ENCODE assay signal across 22 cellular contexts in the genomic region with DNA sequence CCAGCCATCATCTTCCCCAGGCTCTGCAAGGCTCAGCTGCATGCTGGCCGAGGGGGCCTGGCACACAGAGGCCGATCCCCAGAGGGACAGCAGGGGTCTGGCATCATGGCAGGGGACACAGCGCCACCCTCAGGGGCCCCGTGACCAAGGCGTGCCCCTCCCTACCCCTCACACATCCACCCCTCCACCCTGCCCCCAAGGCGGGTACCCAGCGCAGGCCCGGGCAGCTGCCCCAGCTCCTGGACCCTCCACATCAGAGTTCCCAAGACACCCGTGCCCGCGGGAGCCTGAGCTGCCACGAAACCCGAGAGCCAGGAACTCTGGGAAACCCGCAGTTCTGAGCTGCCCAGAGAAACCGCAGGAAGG. TPM values are rescaled to one million over a fixed set of nuclear protein-coding genes. Genes with fewer than 3 reads are reported as not detected.
DNase-seq lines count a peak whose midpoint lies in the region; ATAC-seq lines count a peak whose summit lies in the region.
"Had no signal": no experiment of that assay in that cellular context is flagged by ENCODE, and none has a peak within 500 bp of the region (broad histone marks: within the 10 kb centered on the region; RNA-seq: fewer than 3 reads in every experiment).

No MANE protein-coding gene starts in this region.

- no peaks in the 10 kb centered on the region for H3K27me3 ChIP-seq in H7 (ENCODE audit: control insufficient read depth, insufficient read depth, low read length)
- H3K27me3 ChIP-seq: MG63, tibial artery had no signal

- no peaks in the 10 kb centered on the region for H3K36me3 ChIP-seq in H7 (replicated peaks; ENCODE audit: control insufficient read depth, insufficient read depth, low read length)
- H3K36me3 ChIP-seq: MG63 had no signal

- DNase-seq in H7 (peak; percentile 83), NCI-H69 (lab: John Stamatoyannopoulos, UW) (peak; percentile 38), ecto neural progenitor cell (ENCODE audit: low spot score) (peak; percentile 49), sciatic nerve (ENCODE audit: low spot score) (no peak), T-helper 2 cell (no peak)
- no peak for DNase-seq in activated T-helper 2 cell treated with anti-CD3 and anti-CD28 coated beads, Interferon-gamma antibody, Interleukin-2, Interleukin-4, amounts not matched to agents 10 μg/mL and 5 μg/mL and 100 μg/mL, durations not matched to agents 14 hours and 24 hours and 36 hours (ENCODE audit: low spot score)
- DNase-seq: activated CD4-positive, alpha-beta T cell treated with anti-CD3 and anti-CD28 coated beads, Interleukin-2, amount 50 U/mL, for 4 hours; activated CD4-positive, CD25-positive, alpha-beta regulatory T cell; activated naive CD4-positive, alpha-beta T cell treated with anti-CD3 and anti-CD28 coated beads, Interleukin-2, amount 50 U/mL, for 16 hours; CD4-positive, alpha-beta T cell; HCEC 1CT; MG63; naive thymus-derived CD8-positive, alpha-beta T cell; NCI-H1694; NCI-H2171; NCI-H526; stimulated activated CD4-positive, alpha-beta T cell treated with anti-CD3 and anti-CD28 coated beads, Interleukin-4, amount 100 ng/mL, for 4 hours; stimulated activated naive CD4-positive, alpha-beta T cell; T1000; tibial artery had no signal

- no peaks in the 10 kb centered on the region for H3K4me1 Mint-ChIP-seq in activated T-helper 2 cell treated with anti-CD3 and anti-CD28 coated beads, Interferon-gamma antibody, Interleukin-2, Interleukin-4, amounts not matched to agents 10 μg/mL and 5 μg/mL and 100 μg/mL, durations not matched to agents 14 hours and 24 hours and 36 hours (ENCODE audit: low read depth)

- intact Hi-C loops in sciatic nerve (cut with DNase I) = no loop called here
- intact Hi-C loops in activated T-helper 2 cell treated with anti-CD3 and anti-CD28 coated beads, Interferon-gamma antibody, Interleukin-2, Interleukin-4, amounts not matched to agents 10 μg/mL and 5 μg/mL and 100 μg/mL, durations not matched to agents 14 hours and 24 hours and 36 hours (cut with micrococcal nuclease) = no loop called here

- H3K27ac Mint-ChIP-seq in activated T-helper 2 cell treated with anti-CD3 and anti-CD28 coated beads, Interferon-gamma antibody, Interleukin-2, Interleukin-4, amounts not matched to agents 10 μg/mL and 5 μg/mL and 100 μg/mL, durations not matched to agents 14 hours and 24 hours and 36 hours = no peak overlapping the region
- H3K27ac Mint-ChIP-seq: activated T-helper 1 cell treated with anti-CD3 and anti-CD28 coated beads, Interleukin-12 subunit alpha, Interleukin-12 subunit beta, Interleukin-2, Interleukin-4 antibody, amounts not matched to agents 30 ng/mL and 10 ng/mL and 1 ng/mL, durations not matched to agents 14 hours and 24 hours and 36 hours; CD4-positive, alpha-beta T cell; naive thymus-derived CD8-positive, alpha-beta T cell had no signal

- H3K4me3 ChIP-seq in H7 (ENCODE audit: insufficient read depth, low read depth, low read length) = no peak overlapping the region
- H3K4me3 ChIP-seq: MG63, tibial artery had no signal

- ATAC-seq in sciatic nerve (peak; percentile 34), GM21447 (IDR thresholded peaks at IDR 0.05; ENCODE audit: unreplicated experiment) (no peak)
- ATAC-seq: naive thymus-derived CD8-positive, alpha-beta T cell had no signal

- no peaks in the 10 kb centered on the region for H3K27me3 Mint-ChIP-seq in activated T-helper 2 cell treated with anti-CD3 and anti-CD28 coated beads, Interferon-gamma antibody, Interleukin-2, Interleukin-4, amounts not matched to agents 10 μg/mL and 5 μg/mL and 100 μg/mL, durations not matched to agents 14 hours and 24 hours and 36 hours (ENCODE audit: low read depth)
- H3K27me3 Mint-ChIP-seq: CD4-positive, alpha-beta T cell; naive thymus-derived CD8-positive, alpha-beta T cell had no signal

- H3K36me3 Mint-ChIP-seq in activated T-helper 2 cell treated with anti-CD3 and anti-CD28 coated beads, Interferon-gamma antibody, Interleukin-2, Interleukin-4, amounts not matched to agents 10 μg/mL and 5 μg/mL and 100 μg/mL, durations not matched to agents 14 hours and 24 hours and 36 hours (ENCODE audit: low read depth) = no peaks in the 10 kb centered on the region

- H3K4me3 Mint-ChIP-seq in activated T-helper 2 cell treated with anti-CD3 and anti-CD28 coated beads, Interferon-gamma antibody, Interleukin-2, Interleukin-4, amounts not matched to agents 10 μg/mL and 5 μg/mL and 100 μg/mL, durations not matched to agents 14 hours and 24 hours and 36 hours (ENCODE audit: low read depth) = no peak overlapping the region
- H3K4me3 Mint-ChIP-seq: activated T-helper 1 cell treated with anti-CD3 and anti-CD28 coated beads, Interleukin-12 subunit alpha, Interleukin-12 subunit beta, Interleukin-2, Interleukin-4 antibody, amounts not matched to agents 30 ng/mL and 10 ng/mL and 1 ng/mL, durations not matched to agents 14 hours and 24 hours and 36 hours; CD4-positive, alpha-beta T cell had no signal

- no peaks in the 10 kb centered on the region for H3K9me3 Mint-ChIP-seq in activated T-helper 2 cell treated with anti-CD3 and anti-CD28 coated beads, Interferon-gamma antibody, Interleukin-2, Interleukin-4, amounts not matched to agents 10 μg/mL and 5 μg/mL and 100 μg/mL, durations not matched to agents 14 hours and 24 hours and 36 hours
- H3K9me3 Mint-ChIP-seq: activated T-helper 1 cell treated with anti-CD3 and anti-CD28 coated beads, Interleukin-12 subunit alpha, Interleukin-12 subunit beta, Interleukin-2, Interleukin-4 antibody, amounts not matched to agents 30 ng/mL and 10 ng/mL and 1 ng/mL, durations not matched to agents 14 hours and 24 hours and 36 hours; CD4-positive, alpha-beta T cell; naive thymus-derived CD8-positive, alpha-beta T cell had no signal

RNA-seq across cellular contexts. Expression of a gene that starts 43.5 kb away (rescaled TPM):
- 8.2 and 8.3 TPM in 2 replicates for total RNA-seq in H7 (2014; rRNA removed; shearing (Covaris generic))
- total RNA-seq in sciatic nerve = 9.9 TPM
- 14.0 and 14.4 TPM in 2 replicates for total RNA-seq in activated T-helper 2 cell treated with anti-CD3 and anti-CD28 coated beads, Interferon-gamma antibody, Interleukin-2, Interleukin-4, amounts not matched to agents 10 μg/mL and 5 μg/mL and 100 μg/mL, durations not matched to agents 14 hours and 24 hours and 36 hours

RNA-seq across cellular contexts. Expression of a gene that starts 46.5 kb away (rescaled TPM):
- total RNA-seq in H7 (2014; rRNA removed; shearing (Covaris generic)) = 44.3 and 61.9 TPM in 2 replicates
- 107 TPM for total RNA-seq in sciatic nerve
- 47.3 and 52.7 TPM in 2 replicates for total RNA-seq in activated T-helper 2 cell treated with anti-CD3 and anti-CD28 coated beads, Interferon-gamma antibody, Interleukin-2, Interleukin-4, amounts not matched to agents 10 μg/mL and 5 μg/mL and 100 μg/mL, durations not matched to agents 14 hours and 24 hours and 36 hours

Comparison
In these comparisons a context has a peak if more than half of its experiments do, and no peak if none do; other contexts are left out.
1. DNase-seq: peak in H7 (single experiment), NCI-H69 (single experiment) and ecto neural progenitor cell (single experiment); none in sciatic nerve (single experiment), T-helper 2 cell (0 of 5) and activated T-helper 2 cell treated with anti-CD3 and anti-CD28 coated beads, Interferon-gamma antibody, Interleukin-2, Interleukin-4, amounts not matched to agents 10 μg/mL and 5 μg/mL and 100 μg/mL, durations not matched to agents 14 hours and 24 hours and 36 hours (single experiment).